2 cellular contexts compared by ENCODE assay signal in genomic region chr4:95839891-95840290, GRCh38.
TF ChIP-seq lines count a peak whose summit lies in the region.

TSS of gene PDHA2 (plus strand) at chr4:95840093. CDS start at chr4:95840151, 58 bp downstream.

TF ChIP-seq in GM23338, 12 proteins besides CTCF, POLR2A, EP300 and RAD21 (continued from another document):
- TF ChIP-seq REST (IDR thresholded peaks at IDR 0.05; ENCODE audit: unreplicated experiment) (no peak), JUNB (IDR thresholded peaks at IDR 0.05; ENCODE audit: unreplicated experiment) (no peak), ZNF462 (CRISPR knock-in tag; IDR thresholded peaks at IDR 0.05) (no peak), ZNF331 (CRISPR knock-in tag; IDR thresholded peaks at IDR 0.05; ENCODE audit: low read depth) (no peak), NANOG (IDR thresholded peaks at IDR 0.05; ENCODE audit: borderline replicate concordance) (no peak), STAT1 (IDR thresholded peaks at IDR 0.05; ENCODE audit: unreplicated experiment) (no peak)

TF ChIP-seq in WTC11, 78 proteins besides CTCF, POLR2A, EP300 and RAD21 (continued from another document):
- TF ChIP-seq AFF4 (CRISPR knock-in tag; IDR thresholded peaks at IDR 0.05; ENCODE audit: borderline replicate concordance) (no peak), JAZF1 (CRISPR knock-in tag; IDR thresholded peaks at IDR 0.05) (no peak), MAX (CRISPR knock-in tag; IDR thresholded peaks at IDR 0.05) (no peak), PREB (CRISPR knock-in tag; IDR thresholded peaks at IDR 0.05; ENCODE audit: borderline replicate concordance) (no peak), ATF2 (CRISPR knock-in tag; IDR thresholded peaks at IDR 0.05; ENCODE audit: borderline replicate concordance, low read depth) (no peak), CREM (CRISPR knock-in tag; IDR thresholded peaks at IDR 0.05) (no peak), AR (CRISPR knock-in tag; IDR thresholded peaks at IDR 0.05) (no peak), ZNF219 (CRISPR knock-in tag; IDR thresholded peaks at IDR 0.05; ENCODE audit: borderline replicate concordance) (no peak)
